20 cellular contexts compared by ENCODE assay signal in the genomic region with DNA sequence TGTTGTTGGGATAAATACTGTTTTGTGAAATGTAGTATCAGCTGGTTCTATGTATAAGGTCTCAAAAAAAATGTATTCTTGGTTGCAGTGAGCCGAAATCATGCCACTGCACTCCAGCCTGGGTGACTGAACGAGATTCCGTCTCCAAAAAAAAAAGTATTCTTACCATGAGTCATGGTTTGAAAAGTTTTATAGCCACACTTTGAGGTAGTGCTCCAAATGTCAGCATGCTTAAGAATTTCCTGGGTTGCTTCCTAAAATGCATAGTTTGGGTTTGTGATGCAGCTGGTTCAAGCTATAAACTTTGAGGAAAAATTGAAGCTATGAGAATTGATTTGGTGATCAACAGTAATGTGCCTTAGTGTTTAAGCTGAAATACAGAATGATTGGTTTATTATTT. TPM values are rescaled to one million over a fixed set of nuclear protein-coding genes. Genes with fewer than 3 reads are reported as not detected.
DNase-seq lines count a peak whose midpoint lies in the region; ATAC-seq and TF ChIP-seq lines count a peak whose summit lies in the region.
"Had no signal": no experiment of that assay in that cellular context is flagged by ENCODE, and none has a peak within 500 bp of the region (broad histone marks: within the 10 kb centered on the region; RNA-seq: fewer than 3 reads in every experiment).

No MANE protein-coding gene starts in this region.

- H3K4me1 ChIP-seq in GM23338 (ENCODE audit: insufficient read depth): no peaks in the 10 kb centered on the region
- H3K4me1 ChIP-seq: BE2C, prostate gland had no signal

- H3K27ac ChIP-seq in GM23338 (ENCODE audit: low read depth): no peak overlapping the region
- H3K27ac ChIP-seq: coronary artery, prostate gland had no signal

- H3K36me3 ChIP-seq in GM23338 (ENCODE audit: insufficient read depth): peaks cover 16% of the 10 kb centered on the region
- H3K36me3 ChIP-seq: prostate gland had no signal

- H3K4me3 Mint-ChIP-seq in memory B cell (no peak overlapping the region), GM23338 (no peak overlapping the region)
- H3K4me3 Mint-ChIP-seq in natural killer cell treated with Interleukin-12 subunit alpha and Interleukin-12 subunit beta and Interleukin-15 and Interleukin-18, amount 100 ng/mL, for 72 hours: no peak overlapping the region
- H3K4me3 Mint-ChIP-seq: activated naive CD8-positive, alpha-beta T cell treated with anti-CD3 and anti-CD28 coated beads, Interleukin-2, amount 50 U/mL, for 24 hours; naive B cell; stimulated activated naive CD8-positive, alpha-beta T cell treated with anti-CD3 and anti-CD28 coated beads, Interleukin-15, Interleukin-2, amounts not matched to agents 100 ng/mL and 50 ng/mL, for 24 hours had no signal

- DNase-seq in AG08396 (ENCODE audit: low spot score) (peak; percentile 48), HS-27A (ENCODE audit: low read depth) (peak; percentile 64), astrocyte of the spinal cord (ENCODE audit: low read depth, low spot score) (peak; percentile 75), memory B cell (ENCODE audit: low spot score in 2 of 2) (no peak), NCI-H1105 treated with DMSO at 0.1 percent for 48 hours (lab: John Stamatoyannopoulos, UW) (no peak), GM23338 (ENCODE audit: low spot score) (no peak), SKM-1 treated with dmso at 0.1 percent for 144 hours (lab: John Stamatoyannopoulos, UW; ENCODE audit: unreplicated experiment) (no peak)
- no peak for DNase-seq in natural killer cell treated with Interleukin-12 subunit alpha and Interleukin-12 subunit beta and Interleukin-15 and Interleukin-18, amount 100 ng/mL, for 72 hours (ENCODE audit: low spot score)
- DNase-seq: activated naive CD8-positive, alpha-beta T cell treated with anti-CD3 and anti-CD28 coated beads, Interleukin-2, amount 50 U/mL, for 24 hours; activated T-cell treated with anti-CD3 and anti-CD28 coated beads, Interleukin-2, amount 50 U/mL, for 48 hours; BE2C; DMS79; erythroblast; GOT3; naive B cell; NCI-H526; OCI-M1 had no signal

- H4K20me1 ChIP-seq in GM23338 (replicated peaks; ENCODE audit: insufficient read depth): peaks cover 6% of the 10 kb centered on the region

- peaks cover 36% of the 10 kb centered on the region for H3K79me2 ChIP-seq in GM23338 (replicated peaks; ENCODE audit: insufficient read depth)

- TF ChIP-seq CTCF in astrocyte of the spinal cord (IDR thresholded peaks at IDR 0.05; ENCODE audit: low read depth, low read length): no peak
- TF ChIP-seq CTCF in GM23338 (conservative IDR thresholded peaks at IDR 0.05; ENCODE audit: low read depth in 2 of 2): no peak

- H3F3A ChIP-seq in GM23338 (replicated peaks; ENCODE audit: low read depth): no peaks in the 10 kb centered on the region

- no peaks in the 10 kb centered on the region for H3K9me2 ChIP-seq in GM23338 (ENCODE audit: insufficient read depth)

- H3K4me2 ChIP-seq in GM23338: no peak overlapping the region

- peaks cover 28% of the 10 kb centered on the region for H3K36me3 Mint-ChIP-seq in memory B cell
- peaks cover 20% of the 10 kb centered on the region for H3K36me3 Mint-ChIP-seq in natural killer cell treated with Interleukin-12 subunit alpha and Interleukin-12 subunit beta and Interleukin-15 and Interleukin-18, amount 100 ng/mL, for 72 hours
- H3K36me3 Mint-ChIP-seq in GM23338 (ENCODE audit: low read depth): peaks cover 54% of the 10 kb centered on the region

- in situ Hi-C loops in astrocyte of the spinal cord (cut with HindIII; ENCODE audit: low sequenced_read_pairs): no loop called here

- H2AFZ ChIP-seq in GM23338: no peak overlapping the region

- no peak overlapping the region for H3K4me3 ChIP-seq in astrocyte of the spinal cord (ENCODE audit: low read depth, low read length)
- no peak overlapping the region for H3K4me3 ChIP-seq in GM23338
- H3K4me3 ChIP-seq: coronary artery, prostate gland had no signal

- no peaks in the 10 kb centered on the region for H3K27me3 ChIP-seq in GM23338 (ENCODE audit: insufficient read depth)
- H3K27me3 ChIP-seq: BE2C had no signal

- no peak for ATAC-seq in memory B cell (ENCODE audit: low read depth)
- no peak for ATAC-seq in natural killer cell treated with Interleukin-12 subunit alpha and Interleukin-12 subunit beta and Interleukin-15 and Interleukin-18, amount 100 ng/mL, for 72 hours
- no peak for ATAC-seq in GM23338
- ATAC-seq: activated naive CD8-positive, alpha-beta T cell treated with anti-CD3 and anti-CD28 coated beads, Interleukin-2, amount 50 U/mL, for 24 hours had no signal

- H3K9me3 Mint-ChIP-seq in memory B cell: no peaks in the 10 kb centered on the region
- H3K9me3 Mint-ChIP-seq in natural killer cell treated with Interleukin-12 subunit alpha and Interleukin-12 subunit beta and Interleukin-15 and Interleukin-18, amount 100 ng/mL, for 72 hours: no peaks in the 10 kb centered on the region
- H3K9me3 Mint-ChIP-seq in GM23338: no peaks in the 10 kb centered on the region
- H3K9me3 Mint-ChIP-seq: stimulated activated naive CD8-positive, alpha-beta T cell treated with anti-CD3 and anti-CD28 coated beads, Interleukin-15, Interleukin-2, amounts not matched to agents 100 ng/mL and 50 ng/mL, for 24 hours had no signal

- H3K4me1 Mint-ChIP-seq in memory B cell: peaks cover 3% of the 10 kb centered on the region
- H3K4me1 Mint-ChIP-seq in natural killer cell treated with Interleukin-12 subunit alpha and Interleukin-12 subunit beta and Interleukin-15 and Interleukin-18, amount 100 ng/mL, for 72 hours (ENCODE audit: low read depth in 2 of 2): peaks cover 6 to 9% of the 10 kb centered on the region in 2 donors
- H3K4me1 Mint-ChIP-seq in GM23338: no peaks in the 10 kb centered on the region
- H3K4me1 Mint-ChIP-seq: activated naive CD8-positive, alpha-beta T cell treated with anti-CD3 and anti-CD28 coated beads, Interleukin-2, amount 50 U/mL, for 24 hours had no signal

- peak overlapping the region; percentile 67 for H3K27ac Mint-ChIP-seq in memory B cell
- peak overlapping the region in 1 of 2 donors; percentile 46 for H3K27ac Mint-ChIP-seq in natural killer cell treated with Interleukin-12 subunit alpha and Interleukin-12 subunit beta and Interleukin-15 and Interleukin-18, amount 100 ng/mL, for 72 hours
- H3K27ac Mint-ChIP-seq in GM23338: no peak overlapping the region
- H3K27ac Mint-ChIP-seq: activated naive CD8-positive, alpha-beta T cell treated with anti-CD3 and anti-CD28 coated beads, Interleukin-2, amount 50 U/mL, for 24 hours; stimulated activated naive CD8-positive, alpha-beta T cell treated with anti-CD3 and anti-CD28 coated beads, Interleukin-15, Interleukin-2, amounts not matched to agents 100 ng/mL and 50 ng/mL, for 24 hours had no signal

- H3K27me3 Mint-ChIP-seq in memory B cell: no peaks in the 10 kb centered on the region
- no peaks in the 10 kb centered on the region for H3K27me3 Mint-ChIP-seq in natural killer cell treated with Interleukin-12 subunit alpha and Interleukin-12 subunit beta and Interleukin-15 and Interleukin-18, amount 100 ng/mL, for 72 hours
- peaks cover 2% of the 10 kb centered on the region for H3K27me3 Mint-ChIP-seq in GM23338 (ENCODE audit: insufficient read depth, low read depth, poor library complexity)
- H3K27me3 Mint-ChIP-seq: activated naive CD8-positive, alpha-beta T cell treated with anti-CD3 and anti-CD28 coated beads, Interleukin-2, amount 50 U/mL, for 24 hours; naive B cell; stimulated activated naive CD8-positive, alpha-beta T cell treated with anti-CD3 and anti-CD28 coated beads, Interleukin-15, Interleukin-2, amounts not matched to agents 100 ng/mL and 50 ng/mL, for 24 hours had no signal

TF ChIP-seq in GM23338, 12 proteins besides CTCF, POLR2A, EP300 and RAD21 (continues in another document):
- TF ChIP-seq, protein P1, sequence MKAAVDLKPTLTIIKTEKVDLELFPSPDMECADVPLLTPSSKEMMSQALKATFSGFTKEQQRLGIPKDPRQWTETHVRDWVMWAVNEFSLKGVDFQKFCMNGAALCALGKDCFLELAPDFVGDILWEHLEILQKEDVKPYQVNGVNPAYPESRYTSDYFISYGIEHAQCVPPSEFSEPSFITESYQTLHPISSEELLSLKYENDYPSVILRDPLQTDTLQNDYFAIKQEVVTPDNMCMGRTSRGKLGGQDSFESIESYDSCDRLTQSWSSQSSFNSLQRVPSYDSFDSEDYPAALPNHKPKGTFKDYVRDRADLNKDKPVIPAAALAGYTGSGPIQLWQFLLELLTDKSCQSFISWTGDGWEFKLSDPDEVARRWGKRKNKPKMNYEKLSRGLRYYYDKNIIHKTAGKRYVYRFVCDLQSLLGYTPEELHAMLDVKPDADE (IDR thresholded peaks at IDR 0.05): no peak
- TF ChIP-seq EZH2 (IDR thresholded peaks at IDR 0.05; ENCODE audit: low read depth, unreplicated experiment) (no peak), JUNB (IDR thresholded peaks at IDR 0.05; ENCODE audit: unreplicated experiment) (no peak)

RNA-seq across cellular contexts. Expression of a gene that starts 48.0 kb away (rescaled TPM):
- total RNA-seq in natural killer cell treated with Interleukin-12 subunit alpha and Interleukin-12 subunit beta and Interleukin-15 and Interleukin-18, amount 100 ng/mL, for 72 hours: 100 to 1,000 TPM in 1 of 2 donors, 10 to 100 TPM in 1; 96.3 to 101 TPM
- 87.6 and 101 TPM in 2 replicates for total RNA-seq in GM23338 (2014; rRNA removed; shearing (Covaris generic))
- 33.1 and 41.9 TPM in 2 replicates for polyA plus RNA-seq in GM23338 (2016; fragmentation: Nextera tagmentation; extraction: Ambion mirVana)

Comparison
In these comparisons a context has a peak if more than half of its experiments do, and no peak if none do; other contexts are left out.
1. DNase-seq: peak in AG08396 (single experiment), HS-27A (single experiment) and astrocyte of the spinal cord (single experiment); none in memory B cell (0 of 2), natural killer cell treated with Interleukin-12 subunit alpha and Interleukin-12 subunit beta and Interleukin-15 and Interleukin-18, amount 100 ng/mL, for 72 hours (single experiment), NCI-H1105 treated with DMSO at 0.1 percent for 48 hours (single experiment), GM23338 (single experiment) and SKM-1 treated with dmso at 0.1 percent for 144 hours (single experiment).